Comparison of ENCODE assay signal across 8 cellular contexts in the genomic region with DNA sequence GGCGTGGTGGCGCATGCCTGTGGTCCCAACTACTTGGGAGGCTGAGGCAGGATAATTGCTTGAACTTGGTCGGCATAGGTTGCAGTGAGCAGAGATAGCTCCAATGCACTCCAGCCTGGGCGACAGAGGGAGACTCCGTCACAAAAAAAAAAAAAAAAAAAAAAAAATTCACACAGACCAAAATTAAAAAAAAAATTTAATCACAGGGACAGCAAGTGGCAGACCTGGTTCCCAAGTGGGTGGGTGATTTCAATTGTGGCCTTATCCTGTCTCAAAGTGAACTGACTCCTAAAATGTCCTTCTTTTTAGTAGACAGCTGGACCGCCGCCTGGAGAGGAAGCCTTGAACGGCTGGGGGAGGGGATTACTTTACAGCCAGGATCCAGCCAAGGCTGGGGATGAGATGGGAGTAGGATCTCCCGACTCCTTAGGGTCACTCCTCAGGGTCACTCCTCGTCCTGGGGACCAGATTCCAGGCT. TPM values are rescaled to one million over a fixed set of nuclear protein-coding genes. Genes with fewer than 3 reads are reported as not detected.
DNase-seq lines count a peak whose midpoint lies in the region; ATAC-seq, FAIRE-seq and TF ChIP-seq lines count a peak whose summit lies in the region.

No MANE protein-coding gene starts in this region.

- H4K20me1 ChIP-seq in HepG2 (ENCODE audit: insufficient read depth, low read length), result no peaks in the 10 kb centered on the region

- intact Hi-C loops in activated T-helper 2 cell treated with anti-CD3 and anti-CD28 coated beads, Interferon-gamma antibody, Interleukin-2, Interleukin-4, amounts not matched to agents 10 μg/mL and 5 μg/mL and 100 μg/mL, durations not matched to agents 14 hours and 24 hours and 36 hours (cut with micrococcal nuclease), result no loop called here
- intact Hi-C loops in HepG2 (cut with micrococcal nuclease; ENCODE audit: unreplicated experiment), result no loop called here

- CTCF ChIA-PET in activated naive CD4-positive, alpha-beta T cell treated with anti-CD3 and anti-CD28 coated beads, Interleukin-2, amount 10 ng/mL, durations not matched to agents 7 days and 5 days (lab: Charles Lee), result no interaction called here
- CTCF ChIA-PET in HepG2 (lab: Yijun Ruan, JAX; ENCODE audit: low intra/inter-chr PET ratio, low total read pairs), result interaction anchor here (1.9 kb wide), 1 partner anchor 16 kb away, joined by 5 read pairs; no protein-coding TSS in a partner anchor

- TF ChIP-seq POLR2A in HepG2 (IDR thresholded peaks at IDR 0.05; ENCODE audit: insufficient read depth in 1 of 2, low read depth in 2 of 2, low read length in 2 of 2), result no peak

- H3K36me3 Mint-ChIP-seq in activated naive CD4-positive, alpha-beta T cell treated with anti-CD3 and anti-CD28 coated beads, Interleukin-2, amount 10 ng/mL, durations not matched to agents 7 days and 5 days, result no peaks in the 10 kb centered on the region
- no peaks in the 10 kb centered on the region for H3K36me3 Mint-ChIP-seq in activated naive CD4-positive, alpha-beta T cell treated with anti-CD3 and anti-CD28 coated beads, Interleukin-2, amount 50 U/mL, for 72 hours
- no peaks in the 10 kb centered on the region for H3K36me3 Mint-ChIP-seq in activated T-helper 2 cell treated with anti-CD3 and anti-CD28 coated beads, Interferon-gamma antibody, Interleukin-2, Interleukin-4, amounts not matched to agents 10 μg/mL and 5 μg/mL and 100 μg/mL, durations not matched to agents 14 hours and 24 hours and 36 hours (ENCODE audit: low read depth)
- no peaks in the 10 kb centered on the region for H3K36me3 Mint-ChIP-seq in type B pancreatic cell

- BruUV-seq in HepG2 (replicated peaks; lab: Mats Ljungman, UMichigan), result no TSS peak

- TF ChIP-seq RAD21 in HepG2 (CRISPR knock-in tag; IDR thresholded peaks at IDR 0.05), result no peak

- no peak overlapping the region for H2AFZ ChIP-seq in HepG2 (ENCODE audit: low read length)

- in situ Hi-C loops in HepG2 (cut with HindIII; ENCODE audit: extremely low pct_ligation_motif_present, low pct_unique_long_range_greater_than_20kb), result no loop called here

- no peak overlapping the region for H3K27ac Mint-ChIP-seq in activated naive CD4-positive, alpha-beta T cell treated with anti-CD3 and anti-CD28 coated beads, Interleukin-2, amount 10 ng/mL, durations not matched to agents 7 days and 5 days
- H3K27ac Mint-ChIP-seq in activated naive CD4-positive, alpha-beta T cell treated with anti-CD3 and anti-CD28 coated beads, Interleukin-2, amount 50 U/mL, for 72 hours, result no peak overlapping the region
- no peak overlapping the region for H3K27ac Mint-ChIP-seq in activated T-helper 2 cell treated with anti-CD3 and anti-CD28 coated beads, Interferon-gamma antibody, Interleukin-2, Interleukin-4, amounts not matched to agents 10 μg/mL and 5 μg/mL and 100 μg/mL, durations not matched to agents 14 hours and 24 hours and 36 hours
- no peak overlapping the region for H3K27ac Mint-ChIP-seq in type B pancreatic cell

- 31% methylated on average over 9 of the region's 10 CpGs for WGBS in HepG2 (ENCODE audit: low lambda C conversion rate)

- TF ChIP-seq CTCF in HepG2 (CRISPR knock-in tag; IDR thresholded peaks at IDR 0.05) (no peak), type B pancreatic cell (conservative IDR thresholded peaks at IDR 0.05) (no peak)

- H3K27ac ChIP-seq in HepG2 (ENCODE audit: extremely low read length, insufficient read depth, low read length), result no peak overlapping the region

- H3K4me3 ChIP-seq in HepG2 (replicated peaks in 1 of 3; ENCODE audit: insufficient read depth in 1 of 3, low read depth in 2 of 3, low read length in 3 of 3) (peak overlapping the region; percentile 33 to 77 (median 64); a peak in 4 of 6 replicates), MG63 (no peak overlapping the region)

- H3K9ac ChIP-seq in HepG2 (ENCODE audit: insufficient read depth, low read depth, low read length), result no peak overlapping the region

- H3K27me3 ChIP-seq in HepG2 (ENCODE audit: control insufficient read depth in 1 of 2, insufficient read depth in 2 of 2, low read length in 2 of 2) (peaks cover 11 to 49% of the 10 kb centered on the region in 2 experiments), MG63 (peaks cover 13% of the 10 kb centered on the region)

- no peaks in the 10 kb centered on the region for H3K36me3 ChIP-seq in HepG2 (replicated peaks in 1 of 2; ENCODE audit: control insufficient read depth in 1 of 2, insufficient read depth in 2 of 2, low read length in 2 of 2)
- H3K36me3 ChIP-seq in MG63, result no peaks in the 10 kb centered on the region

- peaks cover 36% of the 10 kb centered on the region for H3K4me1 Mint-ChIP-seq in activated naive CD4-positive, alpha-beta T cell treated with anti-CD3 and anti-CD28 coated beads, Interleukin-2, amount 10 ng/mL, durations not matched to agents 7 days and 5 days
- H3K4me1 Mint-ChIP-seq in activated T-helper 2 cell treated with anti-CD3 and anti-CD28 coated beads, Interferon-gamma antibody, Interleukin-2, Interleukin-4, amounts not matched to agents 10 μg/mL and 5 μg/mL and 100 μg/mL, durations not matched to agents 14 hours and 24 hours and 36 hours (ENCODE audit: low read depth), result peaks cover 4% of the 10 kb centered on the region
- H3K4me1 Mint-ChIP-seq in type B pancreatic cell (ENCODE audit: unreplicated experiment), result peaks cover 5% of the 10 kb centered on the region

- no peak for DNase-seq in activated naive CD4-positive, alpha-beta T cell treated with anti-CD3 and anti-CD28 coated beads, Interleukin-2, amount 10 ng/mL, durations not matched to agents 7 days and 5 days
- DNase-seq in activated naive CD4-positive, alpha-beta T cell treated with anti-CD3 and anti-CD28 coated beads, Interleukin-2, amount 50 U/mL, for 72 hours (ENCODE audit: low spot score in 2 of 2), result no peak
- no peak for DNase-seq in activated T-helper 2 cell treated with anti-CD3 and anti-CD28 coated beads, Interferon-gamma antibody, Interleukin-2, Interleukin-4, amounts not matched to agents 10 μg/mL and 5 μg/mL and 100 μg/mL, durations not matched to agents 14 hours and 24 hours and 36 hours (ENCODE audit: low spot score)
- no peak for DNase-seq in HepG2 (ENCODE audit: low spot score)
- DNase-seq in type B pancreatic cell (ENCODE audit: extremely low spot score, unreplicated experiment), result no peak
- DNase-seq in NCI-H128 (lab: John Stamatoyannopoulos, UW; ENCODE audit: unreplicated experiment), result no peak
- no peak for DNase-seq in GF-D8 (lab: John Stamatoyannopoulos, UW)
- no peak for DNase-seq in MG63

- peak overlapping the region; percentile 99 for H3K4me2 ChIP-seq in HepG2 (ENCODE audit: low read depth, low read length)

- TF ChIP-seq EP300 in HepG2 (IDR thresholded peaks at IDR 0.05; ENCODE audit: low read depth in 2 of 2, low read length in 2 of 2), result no peak
- no peak for TF ChIP-seq EP300 in HepG2 (CRISPR knock-in tag; IDR thresholded peaks at IDR 0.05; ENCODE audit: borderline replicate concordance)

- POLR2A ChIA-PET in HepG2 (lab: Yijun Ruan, JAX), result interaction anchor here (1.1 to 1.4 kb wide), 2 partner anchors 13 to 30 kb away, joined by 3 to 4 read pairs; partner anchors contain the start of gene MCRS1

- ATAC-seq in activated naive CD4-positive, alpha-beta T cell treated with anti-CD3 and anti-CD28 coated beads, Interleukin-2, amount 50 U/mL, for 72 hours, result no peak
- ATAC-seq in HepG2, result no peak

- FAIRE-seq in HepG2 (lab: Jason Lieb, UNC), result no peak

- H3K4me3 Mint-ChIP-seq in activated naive CD4-positive, alpha-beta T cell treated with anti-CD3 and anti-CD28 coated beads, Interleukin-2, amount 10 ng/mL, durations not matched to agents 7 days and 5 days, result peak overlapping the region; percentile 71
- H3K4me3 Mint-ChIP-seq in activated T-helper 2 cell treated with anti-CD3 and anti-CD28 coated beads, Interferon-gamma antibody, Interleukin-2, Interleukin-4, amounts not matched to agents 10 μg/mL and 5 μg/mL and 100 μg/mL, durations not matched to agents 14 hours and 24 hours and 36 hours (ENCODE audit: low read depth), result peak overlapping the region; percentile 76
- H3K4me3 Mint-ChIP-seq in type B pancreatic cell, result peak overlapping the region; percentile 84

- H3K79me2 ChIP-seq in HepG2 (ENCODE audit: insufficient read depth, low read length), result no peaks in the 10 kb centered on the region

- H3K9me3 Mint-ChIP-seq in activated naive CD4-positive, alpha-beta T cell treated with anti-CD3 and anti-CD28 coated beads, Interleukin-2, amount 10 ng/mL, durations not matched to agents 7 days and 5 days, result no peaks in the 10 kb centered on the region
- H3K9me3 Mint-ChIP-seq in activated naive CD4-positive, alpha-beta T cell treated with anti-CD3 and anti-CD28 coated beads, Interleukin-2, amount 50 U/mL, for 72 hours, result no peaks in the 10 kb centered on the region
- no peaks in the 10 kb centered on the region for H3K9me3 Mint-ChIP-seq in activated T-helper 2 cell treated with anti-CD3 and anti-CD28 coated beads, Interferon-gamma antibody, Interleukin-2, Interleukin-4, amounts not matched to agents 10 μg/mL and 5 μg/mL and 100 μg/mL, durations not matched to agents 14 hours and 24 hours and 36 hours
- H3K9me3 Mint-ChIP-seq in type B pancreatic cell, result no peaks in the 10 kb centered on the region

- H3K9me3 ChIP-seq in HepG2 (ENCODE audit: low read length) (no peaks in the 10 kb centered on the region), MG63 (no peaks in the 10 kb centered on the region)

- peaks cover 94% of the 10 kb centered on the region for H3K27me3 Mint-ChIP-seq in activated naive CD4-positive, alpha-beta T cell treated with anti-CD3 and anti-CD28 coated beads, Interleukin-2, amount 10 ng/mL, durations not matched to agents 7 days and 5 days
- H3K27me3 Mint-ChIP-seq in activated T-helper 2 cell treated with anti-CD3 and anti-CD28 coated beads, Interferon-gamma antibody, Interleukin-2, Interleukin-4, amounts not matched to agents 10 μg/mL and 5 μg/mL and 100 μg/mL, durations not matched to agents 14 hours and 24 hours and 36 hours (ENCODE audit: low read depth), result peaks cover 50% of the 10 kb centered on the region
- H3K27me3 Mint-ChIP-seq in type B pancreatic cell, result peaks cover 64% of the 10 kb centered on the region

- peaks cover 59% of the 10 kb centered on the region for H3K4me1 ChIP-seq in HepG2 (ENCODE audit: insufficient read depth, low read length)

RNA-seq across cellular contexts. Expression of gene KCNH3, which starts 1.6 kb away (rescaled TPM):
- total RNA-seq in activated naive CD4-positive, alpha-beta T cell treated with anti-CD3 and anti-CD28 coated beads, Interleukin-2, amount 50 U/mL, for 72 hours, result 1 to 10 TPM in 1 of 2 donors, under 1 TPM in 1; 0.39 to 6.3 TPM
- total RNA-seq in activated T-helper 2 cell treated with anti-CD3 and anti-CD28 coated beads, Interferon-gamma antibody, Interleukin-2, Interleukin-4, amounts not matched to agents 10 μg/mL and 5 μg/mL and 100 μg/mL, durations not matched to agents 14 hours and 24 hours and 36 hours, result 2.1 and 2.9 TPM in 2 replicates
- total RNA-seq in HepG2 (2016; rRNA removed; fragmentation: Illumina TruSeq; extraction: Trizol) (0.07 and 0.13 TPM in 2 replicates), type B pancreatic cell (ENCODE audit: low replicate concordance) (0.72 and 1.8 TPM in 2 replicates)
- total RNA-seq in HepG2 (2016; cell fraction: cytosol; rRNA removed; fragmentation: Illumina TruSeq; extraction: Trizol; ENCODE audit: low read depth), result not detected in 2 replicates
- total RNA-seq in HepG2 (2016; cell fraction: insoluble cytoplasmic fraction; rRNA removed; fragmentation: Illumina TruSeq; extraction: Trizol), result 0.06 and 0.09 TPM in 2 replicates
- total RNA-seq in HepG2 (2016; cell fraction: membrane; rRNA removed; fragmentation: Illumina TruSeq; extraction: Trizol), result not detected in 2 replicates
- not detected in 2 replicates for total RNA-seq in HepG2 (2016; cell fraction: nucleus; rRNA removed; fragmentation: Illumina TruSeq; extraction: Trizol)
- 0.01 and 0.03 TPM in 2 replicates for polyA plus RNA-seq in HepG2 (2011; rRNA removed)
- polyA plus RNA-seq in HepG2 (2011; cell fraction: cytosol; rRNA removed), result 0.04 TPM in 1 of 2 replicates, not detected in the other
- 0.05 and 0.23 TPM in 2 replicates for polyA plus RNA-seq in HepG2 (2011; cell fraction: nucleus; rRNA removed)
- polyA plus RNA-seq in HepG2 (2012), result 0.08 TPM in 1 of 2 replicates, not detected in the other
- not detected in 2 replicates for polyA plus RNA-seq in HepG2 (2016; cell fraction: cytosol; fragmentation: Illumina TruSeq; extraction: Trizol; ENCODE audit: low read depth)
- not detected in 2 replicates for polyA plus RNA-seq in HepG2 (2016; cell fraction: insoluble cytoplasmic fraction; fragmentation: Illumina TruSeq; extraction: Trizol; ENCODE audit: low read depth)
- polyA plus RNA-seq in HepG2 (2016; cell fraction: membrane; fragmentation: Illumina TruSeq; extraction: Trizol; ENCODE audit: low read depth), result 0.32 TPM in 1 of 2 replicates, not detected in the other
- polyA plus RNA-seq in HepG2 (2016; cell fraction: nucleus; fragmentation: Illumina TruSeq; extraction: Trizol; ENCODE audit: insufficient read depth, low read depth), result 0.48 TPM in 1 of 2 replicates, not detected in the other
- polyA minus RNA-seq in HepG2 (2011; rRNA and poly(A)+ RNA removed; ENCODE audit: low replicate concordance), result not detected in 2 replicates
- polyA minus RNA-seq in HepG2 (2011; cell fraction: cytosol; rRNA and poly(A)+ RNA removed), result not detected in 2 replicates
- not detected in 2 replicates for polyA minus RNA-seq in HepG2 (2011; cell fraction: nucleus; rRNA and poly(A)+ RNA removed)
- not detected in 2 replicates for total RNA-seq in MG63 (2014; rRNA removed; shearing (Covaris generic); ENCODE audit: low replicate concordance)

RNA-seq across cellular contexts. Expression of gene MCRS1, which starts 30.7 kb away (rescaled TPM):
- total RNA-seq in activated naive CD4-positive, alpha-beta T cell treated with anti-CD3 and anti-CD28 coated beads, Interleukin-2, amount 50 U/mL, for 72 hours, result 10 to 100 TPM; 62.8 to 70.5 TPM
- total RNA-seq in activated T-helper 2 cell treated with anti-CD3 and anti-CD28 coated beads, Interferon-gamma antibody, Interleukin-2, Interleukin-4, amounts not matched to agents 10 μg/mL and 5 μg/mL and 100 μg/mL, durations not matched to agents 14 hours and 24 hours and 36 hours, result 67.9 and 73.0 TPM in 2 replicates
- total RNA-seq in HepG2 (2016; rRNA removed; fragmentation: Illumina TruSeq; extraction: Trizol) (66.3 and 76.8 TPM in 2 replicates), type B pancreatic cell (ENCODE audit: low replicate concordance) (60.6 and 61.8 TPM in 2 replicates)
- 32.9 and 37.0 TPM in 2 replicates for total RNA-seq in HepG2 (2016; cell fraction: cytosol; rRNA removed; fragmentation: Illumina TruSeq; extraction: Trizol; ENCODE audit: low read depth)
- 64.5 and 67.8 TPM in 2 replicates for total RNA-seq in HepG2 (2016; cell fraction: insoluble cytoplasmic fraction; rRNA removed; fragmentation: Illumina TruSeq; extraction: Trizol)
- total RNA-seq in HepG2 (2016; cell fraction: membrane; rRNA removed; fragmentation: Illumina TruSeq; extraction: Trizol), result 57.5 and 79.5 TPM in 2 replicates
- 53.8 and 61.6 TPM in 2 replicates for total RNA-seq in HepG2 (2016; cell fraction: nucleus; rRNA removed; fragmentation: Illumina TruSeq; extraction: Trizol)
- polyA plus RNA-seq in HepG2 (2011; rRNA removed), result 51.0 and 51.1 TPM in 2 replicates
- polyA plus RNA-seq in HepG2 (2011; cell fraction: cytosol; rRNA removed), result 42.1 and 59.2 TPM in 2 replicates
- polyA plus RNA-seq in HepG2 (2011; cell fraction: nucleus; rRNA removed), result 183 and 211 TPM in 2 replicates
- 23.8 and 25.1 TPM in 2 replicates for polyA plus RNA-seq in HepG2 (2012)
- polyA plus RNA-seq in HepG2 (2016; cell fraction: cytosol; fragmentation: Illumina TruSeq; extraction: Trizol; ENCODE audit: low read depth), result 23.7 and 32.2 TPM in 2 replicates
- 64.6 and 74.5 TPM in 2 replicates for polyA plus RNA-seq in HepG2 (2016; cell fraction: insoluble cytoplasmic fraction; fragmentation: Illumina TruSeq; extraction: Trizol; ENCODE audit: low read depth)
- polyA plus RNA-seq in HepG2 (2016; cell fraction: membrane; fragmentation: Illumina TruSeq; extraction: Trizol; ENCODE audit: low read depth), result 48.0 and 61.2 TPM in 2 replicates
- 102 and 107 TPM in 2 replicates for polyA plus RNA-seq in HepG2 (2016; cell fraction: nucleus; fragmentation: Illumina TruSeq; extraction: Trizol; ENCODE audit: insufficient read depth, low read depth)
- polyA minus RNA-seq in HepG2 (2011; rRNA and poly(A)+ RNA removed; ENCODE audit: low replicate concordance), result 111 and 194 TPM in 2 replicates
- polyA minus RNA-seq in HepG2 (2011; cell fraction: cytosol; rRNA and poly(A)+ RNA removed), result 18.1 and 20.3 TPM in 2 replicates
- polyA minus RNA-seq in HepG2 (2011; cell fraction: nucleus; rRNA and poly(A)+ RNA removed), result 29.8 and 41.8 TPM in 2 replicates
- 54.4 and 107 TPM in 2 replicates for total RNA-seq in MG63 (2014; rRNA removed; shearing (Covaris generic); ENCODE audit: low replicate concordance)
